Comparison of ENCODE assay signal across 8 cellular contexts in the genomic region with DNA sequence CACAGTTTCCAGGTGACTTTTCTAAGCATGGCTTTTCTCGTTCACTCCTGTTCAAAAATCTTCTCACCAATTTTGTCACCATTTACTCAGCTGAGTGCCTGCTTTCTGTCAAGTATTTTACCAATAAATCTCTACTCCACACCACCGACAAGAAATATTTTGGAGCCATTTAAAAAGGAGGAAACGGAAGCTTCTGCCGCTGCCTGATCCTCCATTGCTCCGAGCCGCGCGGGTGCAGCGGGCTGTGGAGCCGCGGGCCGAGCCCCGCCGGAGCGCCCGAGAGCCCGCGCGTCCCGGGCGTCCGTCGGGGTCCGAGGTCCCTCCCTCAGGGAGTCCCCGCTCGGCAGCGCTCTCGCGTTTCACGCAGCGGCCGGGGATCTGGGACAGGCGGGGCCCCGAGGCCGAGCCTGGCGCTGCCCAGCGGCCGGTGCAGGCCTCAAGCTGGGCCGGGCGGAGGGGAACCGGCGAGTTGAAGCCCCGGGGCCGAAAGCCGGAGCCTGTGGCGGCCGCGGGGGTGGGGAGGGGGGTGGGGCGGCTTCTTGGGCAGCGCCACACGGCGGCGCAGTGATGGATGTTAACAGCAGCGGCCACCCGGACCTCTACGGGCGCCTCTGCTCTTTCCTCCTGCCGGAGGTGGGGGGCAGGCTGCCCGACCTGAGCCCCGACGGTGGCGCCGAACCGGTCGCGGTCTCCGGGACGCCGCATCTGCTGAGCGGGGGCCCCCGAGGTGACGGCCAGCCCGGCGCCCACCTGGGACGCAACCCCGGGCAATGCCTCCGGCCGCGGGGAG. TPM values are rescaled to one million over a fixed set of nuclear protein-coding genes. Genes with fewer than 3 reads are reported as not detected.
DNase-seq lines count a peak whose midpoint lies in the region; ATAC-seq and TF ChIP-seq lines count a peak whose summit lies in the region.

No MANE protein-coding gene starts in this region.

- H3K9me3 Mint-ChIP-seq in activated naive CD4-positive, alpha-beta T cell treated with anti-CD3 and anti-CD28 coated beads, Interleukin-2, amount 50 U/mL, for 72 hours = no peaks in the 10 kb centered on the region
- no peaks in the 10 kb centered on the region for H3K9me3 Mint-ChIP-seq in neural progenitor cell

- H3K36me3 Mint-ChIP-seq in activated naive CD4-positive, alpha-beta T cell treated with anti-CD3 and anti-CD28 coated beads, Interleukin-2, amount 50 U/mL, for 72 hours = peaks cover 6% of the 10 kb centered on the region in 2 donors
- H3K36me3 Mint-ChIP-seq in neural progenitor cell = peaks cover 9% of the 10 kb centered on the region

- H2AFZ ChIP-seq in neural progenitor cell (replicated peaks) = peak overlapping the region; percentile 74

- no peaks in the 10 kb centered on the region for H3K79me2 ChIP-seq in neural progenitor cell (ENCODE audit: low read depth)

- ATAC-seq in HG02943 (IDR thresholded peaks at IDR 0.05; ENCODE audit: low read depth, unreplicated experiment) = peak; percentile 7
- ATAC-seq in activated naive CD4-positive, alpha-beta T cell treated with anti-CD3 and anti-CD28 coated beads, Interleukin-2, amount 50 U/mL, for 72 hours = peak; percentile 14 to 19

- H3K27ac ChIP-seq in neural progenitor cell (no peak overlapping the region), vagina (peak overlapping the region; percentile 84)

- peak overlapping the region; percentile 84 for H3K4me2 ChIP-seq in neural progenitor cell

- H3K4me1 ChIP-seq in neural progenitor cell = peaks cover 6% of the 10 kb centered on the region
- H3K4me1 ChIP-seq in vagina = peaks cover 37% of the 10 kb centered on the region

- DNase-seq in Daoy (ENCODE audit: low read depth) (peak; percentile 76), RKO (ENCODE audit: low spot score) (peak; percentile 62), germinal center (ENCODE audit: low spot score) (peak; percentile 72), neural progenitor cell (ENCODE audit: low spot score) (peak; percentile 89), vagina (ENCODE audit: extremely low spot score in 2 of 2) (no peak), A172 (ENCODE audit: low spot score) (no peak)
- peak; percentile 48 to 66 for DNase-seq in activated naive CD4-positive, alpha-beta T cell treated with anti-CD3 and anti-CD28 coated beads, Interleukin-2, amount 50 U/mL, for 72 hours (ENCODE audit: low spot score in 2 of 2)

- H3K4me3 ChIP-seq in neural progenitor cell (peak overlapping the region; percentile 74), vagina (peak overlapping the region; percentile 70 to 98)

- no peaks in the 10 kb centered on the region for H3K36me3 ChIP-seq in neural progenitor cell
- no peaks in the 10 kb centered on the region for H3K36me3 ChIP-seq in vagina

- intact Hi-C loops in vagina (cut with DNase I) = loop anchor here (5.0 kb wide), 1 partner anchor 96 kb away; no protein-coding TSS in a partner anchor

- no peak for TF ChIP-seq POLR2A in vagina (IDR thresholded peaks at IDR 0.05)

- no peaks in the 10 kb centered on the region for H4K20me1 ChIP-seq in neural progenitor cell (ENCODE audit: low read depth)

- peak overlapping the region; percentile 60 to 67 for H3K27ac Mint-ChIP-seq in activated naive CD4-positive, alpha-beta T cell treated with anti-CD3 and anti-CD28 coated beads, Interleukin-2, amount 50 U/mL, for 72 hours
- peak overlapping the region; percentile 44 for H3K27ac Mint-ChIP-seq in neural progenitor cell

- TF ChIP-seq CTCF in neural progenitor cell (IDR thresholded peaks at IDR 0.05) = peak; percentile 51
- TF ChIP-seq CTCF in vagina (IDR thresholded peaks at IDR 0.05) = peak in 2 of 3 experiments; percentile 23 to 42

- peaks cover 6% of the 10 kb centered on the region for H3K27me3 Mint-ChIP-seq in neural progenitor cell (ENCODE audit: insufficient read depth, low read depth)

- H3K9me3 ChIP-seq in neural progenitor cell (ENCODE audit: low read depth) = no peaks in the 10 kb centered on the region
- H3K9me3 ChIP-seq in vagina = no peaks in the 10 kb centered on the region

- H3K4me3 Mint-ChIP-seq in neural progenitor cell = peak overlapping the region; percentile 97

- peaks cover 31% of the 10 kb centered on the region for H3K4me1 Mint-ChIP-seq in neural progenitor cell

- H3F3A ChIP-seq in neural progenitor cell (ENCODE audit: low read depth) = peaks cover 8% of the 10 kb centered on the region

- no peak overlapping the region for H3K9ac ChIP-seq in neural progenitor cell

- H3K27me3 ChIP-seq in neural progenitor cell = peaks cover 13% of the 10 kb centered on the region
- H3K27me3 ChIP-seq in vagina = no peaks in the 10 kb centered on the region

RNA-seq across cellular contexts. Expression of a gene that starts 1.1 kb away (rescaled TPM):
- total RNA-seq in Daoy (2014; rRNA removed; shearing (Covaris generic)) = 0.83 and 6.1 TPM in 2 replicates
- total RNA-seq in activated naive CD4-positive, alpha-beta T cell treated with anti-CD3 and anti-CD28 coated beads, Interleukin-2, amount 50 U/mL, for 72 hours = 10 to 100 TPM; 25.0 to 34.2 TPM
- total RNA-seq in neural progenitor cell (ENCODE audit: low replicate concordance) (7.4 and 8.6 TPM in 2 replicates), vagina (47.6 TPM)
- 4.3 and 7.1 TPM in 2 replicates for total RNA-seq in A172 (2014; rRNA removed; shearing (Covaris generic))

RNA-seq across cellular contexts. Expression of a gene that starts 43.1 kb away (rescaled TPM):
- total RNA-seq in Daoy (2014; rRNA removed; shearing (Covaris generic)) = 5.5 and 12.4 TPM in 2 replicates
- total RNA-seq in activated naive CD4-positive, alpha-beta T cell treated with anti-CD3 and anti-CD28 coated beads, Interleukin-2, amount 50 U/mL, for 72 hours = 10 to 100 TPM in 1 of 2 donors, 1 to 10 TPM in 1; 6.2 to 17.2 TPM
- total RNA-seq in neural progenitor cell (ENCODE audit: low replicate concordance) = 20.8 and 23.1 TPM in 2 replicates
- total RNA-seq in vagina = 11.0 TPM
- 2.3 and 4.3 TPM in 2 replicates for total RNA-seq in A172 (2014; rRNA removed; shearing (Covaris generic))

RNA-seq across cellular contexts. Expression of a gene that starts 49.2 kb away (rescaled TPM):
- not detected in 2 replicates for total RNA-seq in Daoy (2014; rRNA removed; shearing (Covaris generic))
- total RNA-seq in activated naive CD4-positive, alpha-beta T cell treated with anti-CD3 and anti-CD28 coated beads, Interleukin-2, amount 50 U/mL, for 72 hours = not detected
- total RNA-seq in neural progenitor cell (ENCODE audit: low replicate concordance) (not detected in 2 replicates), vagina (not detected)
- not detected in 2 replicates for total RNA-seq in A172 (2014; rRNA removed; shearing (Covaris generic))

Comparison
In these comparisons a context has a peak if more than half of its experiments do, and no peak if none do; other contexts are left out.
1. DNase-seq: peak in Daoy (single experiment), RKO (single experiment), activated naive CD4-positive, alpha-beta T cell treated with anti-CD3 and anti-CD28 coated beads, Interleukin-2, amount 50 U/mL, for 72 hours (2 of 2), germinal center (single experiment) and neural progenitor cell (single experiment); none in vagina (0 of 2) and A172 (single experiment).